In the genomic region with DNA sequence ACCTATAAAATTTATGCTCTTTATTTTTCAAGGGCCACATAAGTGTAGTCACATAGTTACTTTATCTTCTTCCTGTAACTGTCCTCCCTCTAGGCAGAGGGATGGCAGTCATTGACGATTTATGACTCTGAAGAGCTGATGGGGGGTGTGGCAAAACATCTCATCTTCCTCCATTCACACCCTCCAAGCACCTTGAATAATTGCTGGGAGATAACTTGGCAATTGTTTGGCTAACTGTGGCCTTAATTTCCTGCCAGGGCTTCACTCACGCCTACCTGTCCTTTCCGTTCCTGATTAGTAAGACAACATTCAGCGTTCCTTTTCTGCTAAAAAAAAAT, we compare ENCODE assay signal across 16 cellular contexts.
DNase-seq lines count a peak whose midpoint lies in the region; ATAC-seq, FAIRE-seq and TF ChIP-seq lines count a peak whose summit lies in the region.
"Had no signal": no experiment of that assay in that cellular context is flagged by ENCODE, and none has a peak within 500 bp of the region (broad histone marks: within the 10 kb centered on the region; RNA-seq: fewer than 3 reads in every experiment).

No MANE protein-coding gene starts in this region.

- peak overlapping the region; percentile 65 for H3K4me3 Mint-ChIP-seq in activated CD4-positive, alpha-beta memory T cell treated with anti-CD3 and anti-CD28 coated beads, Interleukin-2, amount 10 ng/mL, durations not matched to agents 7 days and 5 days
- peak overlapping the region in 5 of 8 donors; percentile 14 to 91 (median 61) for H3K4me3 Mint-ChIP-seq in naive B cell

- H3K36me3 Mint-ChIP-seq in activated CD4-positive, alpha-beta memory T cell treated with anti-CD3 and anti-CD28 coated beads, Interleukin-2, amount 10 ng/mL, durations not matched to agents 7 days and 5 days (ENCODE audit: low read depth): peaks cover 10% of the 10 kb centered on the region
- H3K36me3 Mint-ChIP-seq in naive B cell: no peaks in the 10 kb centered on the region

- FAIRE-seq in HTR-8/SVneo (lab: Jason Lieb, UNC): no peak

- CTCF ChIA-PET in HEK293T (lab: Yijun Ruan, JAX): interaction anchor here (0.7 to 1.0 kb wide), 2 partner anchors 136 to 365 kb away, joined by 3 to 4 read pairs; no protein-coding TSS in a partner anchor
- CTCF ChIA-PET in activated CD4-positive, alpha-beta memory T cell treated with anti-CD3 and anti-CD28 coated beads, Interleukin-2, amount 10 ng/mL, durations not matched to agents 7 days and 5 days (lab: Charles Lee): interaction anchor here (0.9 kb wide), 1 partner anchor 9 kb away, joined by 4 read pairs; no protein-coding TSS in a partner anchor

- no peak for ATAC-seq in naive B cell (ENCODE audit: low read depth in 2 of 2)
- ATAC-seq in HG03175 (IDR thresholded peaks at IDR 0.05; ENCODE audit: unreplicated experiment): no peak

- POLR2A ChIA-PET in HEK293T (lab: Yijun Ruan, JAX): no interaction called here
- POLR2A ChIA-PET in activated CD4-positive, alpha-beta memory T cell treated with anti-CD3 and anti-CD28 coated beads, Interleukin-2, amount 10 ng/mL, durations not matched to agents 7 days and 5 days (lab: Charles Lee): interaction anchor here (0.7 to 1.5 kb wide), 3 partner anchors 9 to 382 kb away, joined by 3 to 8 read pairs (median 4); no protein-coding TSS in a partner anchor

- DNase-seq in NCI-H1417 (lab: John Stamatoyannopoulos, UW) (peak; percentile 28 to 79 (median 28)), NCI-H1417 treated with DMSO at 0.1 percent for 48 hours (lab: John Stamatoyannopoulos, UW) (no peak), HEK293T (ENCODE audit: extremely low spot score) (no peak), naive B cell (no peak), EL (no peak), HTR-8/SVneo (ENCODE audit: insufficient read length, low spot score) (no peak)
- DNase-seq in activated CD4-positive, alpha-beta memory T cell treated with anti-CD3 and anti-CD28 coated beads, Interleukin-2, amount 10 ng/mL, durations not matched to agents 7 days and 5 days: no peak
- DNase-seq: activated CD4-positive, CD25-positive, alpha-beta regulatory T cell; activated effector memory CD4-positive, alpha-beta T cell treated with anti-CD3 and anti-CD28 coated beads, Interleukin-2, amount 50 U/mL, for 16 hours; Caco-2; NCI-H1694; nucleus accumbens; SK-N-SH; stimulated activated CD4-positive, alpha-beta T cell treated with anti-CD3 and anti-CD28 coated beads, Interleukin-12 subunit alpha, Interleukin-12 subunit beta, amount 100 ng/mL, for 4 hours; thyroid gland had no signal

- peak overlapping the region; percentile 82 for H3K27ac Mint-ChIP-seq in activated CD4-positive, alpha-beta memory T cell treated with anti-CD3 and anti-CD28 coated beads, Interleukin-2, amount 10 ng/mL, durations not matched to agents 7 days and 5 days
- H3K27ac Mint-ChIP-seq in naive B cell: peak overlapping the region in 1 of 6 donors; percentile 81

- no peaks in the 10 kb centered on the region for H3K27me3 Mint-ChIP-seq in activated CD4-positive, alpha-beta memory T cell treated with anti-CD3 and anti-CD28 coated beads, Interleukin-2, amount 10 ng/mL, durations not matched to agents 7 days and 5 days
- peaks cover 0 to 5% (median 0%) of the 10 kb centered on the region in 3 donors for H3K27me3 Mint-ChIP-seq in naive B cell

- H3K4me1 Mint-ChIP-seq in activated CD4-positive, alpha-beta memory T cell treated with anti-CD3 and anti-CD28 coated beads, Interleukin-2, amount 10 ng/mL, durations not matched to agents 7 days and 5 days: peaks cover 53% of the 10 kb centered on the region
- peaks cover 43 to 44% (median 43%) of the 10 kb centered on the region in 3 donors for H3K4me1 Mint-ChIP-seq in naive B cell

- H3K9me3 Mint-ChIP-seq in activated CD4-positive, alpha-beta memory T cell treated with anti-CD3 and anti-CD28 coated beads, Interleukin-2, amount 10 ng/mL, durations not matched to agents 7 days and 5 days: no peaks in the 10 kb centered on the region
- no peaks in the 10 kb centered on the region for H3K9me3 Mint-ChIP-seq in naive B cell

TF ChIP-seq in HEK293T, 16 proteins besides CTCF, POLR2A, EP300 and RAD21:
- no peak for TF ChIP-seq FOXK2 (IDR thresholded peaks at IDR 0.05)
- TF ChIP-seq PKNOX1 (IDR thresholded peaks at IDR 0.05): peak; percentile 80

Comparison
In these comparisons a context has a peak if more than half of its experiments do, and no peak if none do; other contexts are left out.
1. DNase-seq: peak in NCI-H1417 (3 of 3); none in NCI-H1417 treated with DMSO at 0.1 percent for 48 hours (single experiment), HEK293T (single experiment), activated CD4-positive, alpha-beta memory T cell treated with anti-CD3 and anti-CD28 coated beads, Interleukin-2, amount 10 ng/mL, durations not matched to agents 7 days and 5 days (single experiment), naive B cell (single experiment), EL (single experiment) and HTR-8/SVneo (single experiment).